In genomic region chr3:100151024-100151707, GRCh38 we compare ENCODE assay signal across 12 cellular contexts. TPM values are rescaled to one million over a fixed set of nuclear protein-coding genes. Genes with fewer than 3 reads are reported as not detected.
A peak's percentile ranks its signal among the peaks of the same experiment; 100 is the strongest.
DNase-seq lines count a peak whose midpoint lies in the region; ATAC-seq and TF ChIP-seq lines count a peak whose summit lies in the region.
"Had no signal": no experiment of that assay in that cellular context is flagged by ENCODE, and none has a peak within 500 bp of the region (broad histone marks: within the 10 kb centered on the region; RNA-seq: fewer than 3 reads in every experiment).

No MANE protein-coding gene starts in this region.

- no peak overlapping the region for H3K23ac ChIP-seq in mesenchymal stem cell (ENCODE audit: low read length in 2 of 2)

- ATAC-seq in HG02852 (IDR thresholded peaks at IDR 0.05; ENCODE audit: unreplicated experiment): no peak

- H3K36me3 ChIP-seq in mesenchymal stem cell (ENCODE audit: control insufficient read depth in 1 of 2, insufficient read depth in 2 of 2, low read depth in 1 of 2, low read length in 2 of 2) (no peaks in the 10 kb centered on the region), subcutaneous abdominal adipose tissue (ENCODE audit: control insufficient read depth in 5 of 5, insufficient read depth in 5 of 5, low read length in 5 of 5) (peaks cover 0 to 4% (median 0%) of the 10 kb centered on the region in 5 donors), brain microvascular endothelial cell (replicated peaks) (no peaks in the 10 kb centered on the region)

- H3K79me1 ChIP-seq in mesenchymal stem cell (replicated peaks; ENCODE audit: low read length, poor library complexity, severe bottlenecking): no peaks in the 10 kb centered on the region

- H3K4me3 ChIP-seq in mesenchymal stem cell (ENCODE audit: insufficient read depth in 1 of 2, low read depth in 1 of 2, low read length in 2 of 2) (no peak overlapping the region), subcutaneous abdominal adipose tissue (ENCODE audit: low read depth in 1 of 5, low read length in 5 of 5) (no peak overlapping the region), brain microvascular endothelial cell (ENCODE audit: low read depth, low read length) (no peak overlapping the region)

- peaks cover 10% of the 10 kb centered on the region for H3K9me3 ChIP-seq in mesenchymal stem cell (ENCODE audit: control insufficient read depth, low read length)
- peaks cover 2 to 9% (median 6%) of the 10 kb centered on the region in 5 donors for H3K9me3 ChIP-seq in subcutaneous abdominal adipose tissue (ENCODE audit: control insufficient read depth in 5 of 5, low read length in 5 of 5)

- H3K9ac ChIP-seq in mesenchymal stem cell (ENCODE audit: low read length) (peak overlapping the region; percentile 65), subcutaneous abdominal adipose tissue (ENCODE audit: low read length in 5 of 5) (no peak overlapping the region)

- no peak for TF ChIP-seq CTCF in brain microvascular endothelial cell (IDR thresholded peaks at IDR 0.05; ENCODE audit: low read depth, low read length, missing control alignments)

- H3K14ac ChIP-seq in mesenchymal stem cell (ENCODE audit: low read length in 2 of 2): no peak overlapping the region

- H4K8ac ChIP-seq in mesenchymal stem cell (ENCODE audit: low read length): no peak overlapping the region

- H3K4me1 ChIP-seq in mesenchymal stem cell (ENCODE audit: control insufficient read depth, insufficient read depth, low read depth, low read length): no peaks in the 10 kb centered on the region
- H3K4me1 ChIP-seq in subcutaneous abdominal adipose tissue (ENCODE audit: control insufficient read depth in 5 of 5, insufficient read depth in 5 of 5, low read length in 5 of 5): peaks cover 0 to 8% (median 4%) of the 10 kb centered on the region in 5 donors

- peak overlapping the region in 1 of 2 experiments; percentile 57 for H2BK12ac ChIP-seq in mesenchymal stem cell (ENCODE audit: low read length in 2 of 2)

- H2BK15ac ChIP-seq in mesenchymal stem cell (ENCODE audit: low read depth, poor library complexity, severe bottlenecking): no peak overlapping the region

- H3K4me2 ChIP-seq in mesenchymal stem cell (ENCODE audit: low read length, poor library complexity, severe bottlenecking): no peak overlapping the region

- peak overlapping the region in 1 of 2 experiments; percentile 34 for H3K18ac ChIP-seq in mesenchymal stem cell (ENCODE audit: low read depth in 1 of 2, low read length in 2 of 2)

- in situ Hi-C loops in brain microvascular endothelial cell (cut with HindIII; ENCODE audit: low pct_ligation_motif_present, low sequenced_read_pairs): no loop called here

- H3K4ac ChIP-seq in mesenchymal stem cell (ENCODE audit: low read depth in 1 of 2, low read length in 2 of 2): no peak overlapping the region

- H3K27me3 ChIP-seq in mesenchymal stem cell (ENCODE audit: control insufficient read depth in 1 of 2, insufficient read depth in 1 of 2, low read length in 2 of 2) (no peaks in the 10 kb centered on the region), subcutaneous abdominal adipose tissue (ENCODE audit: control insufficient read depth in 5 of 5, insufficient read depth in 4 of 5, low read length in 5 of 5) (no peaks in the 10 kb centered on the region), brain microvascular endothelial cell (replicated peaks) (no peaks in the 10 kb centered on the region)

- H2BK120ac ChIP-seq in mesenchymal stem cell (ENCODE audit: low read depth, low read length): no peak overlapping the region

- WGBS in mesenchymal stem cell: 95% methylated on average over 8 of the region's 8 CpGs

- peak overlapping the region; percentile 45 for H3K27ac ChIP-seq in angular gyrus (ENCODE audit: low read depth, low read length)
- no peak overlapping the region for H3K27ac ChIP-seq in mesenchymal stem cell (ENCODE audit: low read length, poor library complexity, severe bottlenecking)
- peak overlapping the region; percentile 71 for H3K27ac ChIP-seq in subcutaneous abdominal adipose tissue (ENCODE audit: low read depth, low read length)
- H3K27ac ChIP-seq in brain microvascular endothelial cell: no peak overlapping the region

- H4K91ac ChIP-seq in mesenchymal stem cell (ENCODE audit: low read length): no peak overlapping the region

- H2AFZ ChIP-seq in mesenchymal stem cell (ENCODE audit: low read depth, low read length): no peak overlapping the region

- H2BK5ac ChIP-seq in mesenchymal stem cell (ENCODE audit: low read depth, low read length, poor library complexity, severe bottlenecking): no peak overlapping the region

- DNase-seq in MV-4-11 (lab: John Stamatoyannopoulos, UW) (peak; percentile 72), mesenchymal stem cell (no peak), NCI-H1417 treated with DMSO at 0.1 percent for 48 hours (lab: John Stamatoyannopoulos, UW) (no peak), islet precursor cell (no peak), brain microvascular endothelial cell (no peak)
- DNase-seq: activated effector memory CD4-positive, alpha-beta T cell treated with anti-CD3 and anti-CD28 coated beads, Interleukin-2, amount 50 U/mL, for 16 hours; central memory CD4-positive, alpha-beta T cell; KBM-7; NCI-H1436 had no signal

- H2AK5ac ChIP-seq in mesenchymal stem cell (ENCODE audit: low read length, severe bottlenecking): no peak overlapping the region

RNA-seq across cellular contexts. Expression of gene FILIP1L, which starts 36.9 kb away (rescaled TPM):
- polyA plus RNA-seq in mesenchymal stem cell (2013, experiment 1 of 2): 200 TPM
- 198 TPM for polyA plus RNA-seq in mesenchymal stem cell (2013, experiment 2 of 2)

Comparison
In these comparisons a context has a peak if more than half of its experiments do, and no peak if none do; other contexts are left out.
1. H3K27ac ChIP-seq: peak in angular gyrus (single experiment) and subcutaneous abdominal adipose tissue (single experiment); none in mesenchymal stem cell (single experiment) and brain microvascular endothelial cell (single experiment).